In genomic region chr6:33208089-33208967, GRCh38 we compare ENCODE assay signal across 8 cellular contexts. TPM values are rescaled to one million over a fixed set of nuclear protein-coding genes. Genes with fewer than 3 reads are reported as not detected.
DNase-seq lines count a peak whose midpoint lies in the region; ATAC-seq and TF ChIP-seq lines count a peak whose summit lies in the region.

RING1 (plus strand) TSS chr6:33208500; CDS start chr6:33208823, 323 bp downstream.

- H3F3A ChIP-seq in SK-N-SH (replicated peaks; ENCODE audit: insufficient read depth), result peaks cover 20% of the 10 kb centered on the region

- CTCF ChIA-PET in SK-N-SH (lab: Yijun Ruan, JAX), result interaction anchor here (0.9 to 3.5 kb wide), 9 partner anchors 10 to 194 kb away, joined by 3 to 27 read pairs (median 4); no protein-coding TSS in a partner anchor
- CTCF ChIA-PET in activated naive CD4-positive, alpha-beta T cell treated with anti-CD3 and anti-CD28 coated beads for 36 hours (lab: Charles Lee), result interaction anchor here (0.6 to 2.6 kb wide), 8 partner anchors 10 to 223 kb away, joined by 3 to 13 read pairs (median 3); no protein-coding TSS in a partner anchor

- no peaks in the 10 kb centered on the region for H3K79me2 ChIP-seq in KMS-11 (ENCODE audit: insufficient read depth, low read depth)
- H3K79me2 ChIP-seq in SK-N-SH (ENCODE audit: insufficient read depth), result peaks cover 21% of the 10 kb centered on the region; the same call in 1 of the 2 replicates

- H3K4me2 ChIP-seq in KMS-11 (peak within 1 kb of the TSS; percentile 94), SK-N-SH (peak within 1 kb of the TSS; percentile 96), neuronal stem cell (ENCODE audit: insufficient read depth, low read length, poor library complexity, severe bottlenecking) (peak within 1 kb of the TSS; percentile 84)

- DNase-seq in Ammon's horn (ENCODE audit: low spot score) (peak; percentile 93), SK-N-SH (peak; percentile 96), neuronal stem cell (ENCODE audit: low spot score) (peak; percentile 78), stromal cell of bone marrow (ENCODE audit: low read depth) (peak; percentile 68)
- DNase-seq in activated naive CD4-positive, alpha-beta T cell treated with anti-CD3 and anti-CD28 coated beads for 36 hours, result peak; percentile 87

- no peaks in the 10 kb centered on the region for H3K9me3 Mint-ChIP-seq in activated naive CD4-positive, alpha-beta T cell treated with anti-CD3 and anti-CD28 coated beads for 36 hours

- peak within 1 kb of the TSS; percentile 95 for H2BK5ac ChIP-seq in neuronal stem cell (ENCODE audit: low read length)

- H3K79me1 ChIP-seq in neuronal stem cell (ENCODE audit: low read depth, low read length), result peaks cover 4% of the 10 kb centered on the region

- H3K4me3 Mint-ChIP-seq in activated naive CD4-positive, alpha-beta T cell treated with anti-CD3 and anti-CD28 coated beads for 36 hours, result peak within 1 kb of the TSS; percentile 90

- TF ChIP-seq CTCF in KMS-11 (conservative IDR thresholded peaks at IDR 0.05; ENCODE audit: low read depth, low read length), result no peak
- TF ChIP-seq CTCF in SK-N-SH (IDR thresholded peaks at IDR 0.05), result no peak
- peak in 2 of 4 experiments; percentile 20 to 26 for TF ChIP-seq CTCF in gastroesophageal sphincter (IDR thresholded peaks at IDR 0.05)

- WGBS in SK-N-SH (ENCODE audit: low lambda C conversion rate), result 0% methylated on average over 15 of the region's 86 CpGs
- 0 to 3% methylated on average over 3 to 6 of the region's 86 CpGs for WGBS in gastroesophageal sphincter (ENCODE audit: low coverage in 1 of 2), 2 donors
- no CpG with 5 or more reads among the region's 86 CpGs for whole genome bisulfite sequencing in neuronal stem cell (ENCODE audit: extremely low coverage in 2 of 2, insufficient read length in 2 of 2, insufficient replicate concordance in 1 of 2), 2 donors

- peaks cover 27% of the 10 kb centered on the region for H3K36me3 Mint-ChIP-seq in activated naive CD4-positive, alpha-beta T cell treated with anti-CD3 and anti-CD28 coated beads for 36 hours (ENCODE audit: low read depth)

- intact Hi-C loops in activated naive CD4-positive, alpha-beta T cell treated with anti-CD3 and anti-CD28 coated beads for 36 hours (cut with micrococcal nuclease), result loop anchor here (5.0 to 10.0 kb wide), 4 partner anchors 184 to 1014 kb away; partner anchors contain the start of genes GPSM3, KIFC1, PBX2 and PSMB8

- peak within 1 kb of the TSS; percentile 52 for H4K8ac ChIP-seq in neuronal stem cell (ENCODE audit: low read depth, low read length)

- H2AFZ ChIP-seq in KMS-11 (ENCODE audit: low read depth) (peak within 1 kb of the TSS; percentile 83), SK-N-SH (ENCODE audit: low read depth) (peak within 1 kb of the TSS; percentile 86), neuronal stem cell (ENCODE audit: low read length) (peak within 1 kb of the TSS; percentile 74)

- H4K91ac ChIP-seq in neuronal stem cell (ENCODE audit: low read depth, low read length, poor library complexity), result peak within 1 kb of the TSS; percentile 82

- ATAC-seq in GM19035 (IDR thresholded peaks at IDR 0.05; ENCODE audit: unreplicated experiment) (peak; percentile 47), gastroesophageal sphincter (peak; percentile 81)

- TF ChIP-seq EP300 in SK-N-SH (IDR thresholded peaks at IDR 0.05; ENCODE audit: borderline replicate concordance in 1 of 2, low read depth in 1 of 2, low read length in 1 of 2) (no peak), gastroesophageal sphincter (IDR thresholded peaks at IDR 0.05) (no peak)

- peaks cover 8% of the 10 kb centered on the region for H3K27me3 Mint-ChIP-seq in activated naive CD4-positive, alpha-beta T cell treated with anti-CD3 and anti-CD28 coated beads for 36 hours (ENCODE audit: low read depth)

- H3K9me2 ChIP-seq in SK-N-SH, result no peaks in the 10 kb centered on the region

- H3K9me3 ChIP-seq in SK-N-SH (no peaks in the 10 kb centered on the region), gastroesophageal sphincter (no peaks in the 10 kb centered on the region), neuronal stem cell (replicated peaks in 1 of 2; ENCODE audit: control insufficient read depth in 2 of 2, insufficient read depth in 1 of 2, low read depth in 1 of 2, low read length in 2 of 2) (no peaks in the 10 kb centered on the region)

- H3K9ac ChIP-seq in KMS-11 (peak within 1 kb of the TSS; percentile 87), SK-N-SH (peak within 1 kb of the TSS; percentile 95), neuronal stem cell (ENCODE audit: low read depth, low read length, poor library complexity) (peak within 1 kb of the TSS; percentile 94)

- POLR2A ChIA-PET in SK-N-SH (lab: Yijun Ruan, JAX), result interaction anchor here (0.6 to 2.4 kb wide), 7 partner anchors 9 to 1013 kb away, joined by 3 to 18 read pairs (median 5); partner anchors contain the start of genes B3GALT4, RGL2, RPS18 and VPS52

- peak within 1 kb of the TSS; percentile 93 for H2BK120ac ChIP-seq in neuronal stem cell (ENCODE audit: low read depth, low read length)

- H3K27me3 ChIP-seq in KMS-11 (ENCODE audit: insufficient read depth, low read depth) (no peaks in the 10 kb centered on the region), SK-N-SH (ENCODE audit: insufficient read depth) (no peaks in the 10 kb centered on the region), gastroesophageal sphincter (no peaks in the 10 kb centered on the region), neuronal stem cell (ENCODE audit: control insufficient read depth in 3 of 3, insufficient read depth in 3 of 3, low read depth in 1 of 3, low read length in 3 of 3) (no peaks in the 10 kb centered on the region)

- peak within 1 kb of the TSS; percentile 95 for H2BK12ac ChIP-seq in neuronal stem cell (ENCODE audit: low read length)

- no peak for TF ChIP-seq RAD21 in SK-N-SH (IDR thresholded peaks at IDR 0.05; ENCODE audit: low read length)

- H4K20me1 ChIP-seq in KMS-11 (ENCODE audit: insufficient read depth), result no peaks in the 10 kb centered on the region
- no peaks in the 10 kb centered on the region for H4K20me1 ChIP-seq in SK-N-SH (ENCODE audit: insufficient read depth)

- peak within 1 kb of the TSS; percentile 93 for H2BK15ac ChIP-seq in neuronal stem cell (ENCODE audit: low read length)

- H3K36me3 ChIP-seq in KMS-11 (ENCODE audit: insufficient read depth) (no peaks in the 10 kb centered on the region), SK-N-SH (replicated peaks in 1 of 2; ENCODE audit: control insufficient read depth in 1 of 2, insufficient read depth in 2 of 2, low read length in 1 of 2) (peaks cover 11 to 24% of the 10 kb centered on the region in 2 experiments), gastroesophageal sphincter (peaks cover 0 to 35% of the 10 kb centered on the region in 2 donors), neuronal stem cell (replicated peaks in 1 of 2; ENCODE audit: control insufficient read depth in 2 of 2, insufficient read depth in 2 of 2, low read length in 2 of 2) (peaks cover 22 to 47% of the 10 kb centered on the region in 2 donors)

- peak within 1 kb of the TSS; percentile 92 for H3K27ac Mint-ChIP-seq in activated naive CD4-positive, alpha-beta T cell treated with anti-CD3 and anti-CD28 coated beads for 36 hours

- H3K4me1 Mint-ChIP-seq in activated naive CD4-positive, alpha-beta T cell treated with anti-CD3 and anti-CD28 coated beads for 36 hours (ENCODE audit: low read depth), result peaks cover 55% of the 10 kb centered on the region

- H3K4ac ChIP-seq in neuronal stem cell (ENCODE audit: low read length), result peak within 1 kb of the TSS; percentile 80

- peak within 1 kb of the TSS; percentile 22 for H3K4me3 ChIP-seq in KMS-11 (IDR thresholded peaks at IDR 0.05; ENCODE audit: insufficient read depth, low read depth, low read length)
- peak within 1 kb of the TSS; percentile 90 to 94 for H3K4me3 ChIP-seq in SK-N-SH (ENCODE audit: low read depth in 2 of 2, low read length in 1 of 2)
- peak within 1 kb of the TSS; percentile 69 to 91 for H3K4me3 ChIP-seq in gastroesophageal sphincter
- peak within 1 kb of the TSS; percentile 80 to 98 for H3K4me3 ChIP-seq in neuronal stem cell (ENCODE audit: low read length in 2 of 2)

- H3K4me1 ChIP-seq in KMS-11 (ENCODE audit: low read depth, poor library complexity, severe bottlenecking) (peaks cover 26% of the 10 kb centered on the region), SK-N-SH (ENCODE audit: control insufficient read depth in 1 of 2, insufficient read depth in 2 of 2, low read depth in 1 of 2, low read length in 1 of 2) (peaks cover 20 to 42% of the 10 kb centered on the region in 2 experiments; a peak in 3 of 4 replicates), gastroesophageal sphincter (peaks cover 0 to 69% (median 22%) of the 10 kb centered on the region in 3 donors), neuronal stem cell (ENCODE audit: control insufficient read depth in 2 of 2, insufficient read depth in 1 of 2, low read depth in 1 of 2, low read length in 2 of 2) (peaks cover 29 to 52% of the 10 kb centered on the region in 2 donors)

- peak; percentile 98 to 99 for TF ChIP-seq POLR2A in gastroesophageal sphincter (IDR thresholded peaks at IDR 0.05)

- H3K18ac ChIP-seq in neuronal stem cell (ENCODE audit: low read length), result peak within 1 kb of the TSS; percentile 99

- H3K23ac ChIP-seq in neuronal stem cell (ENCODE audit: low read depth, low read length, poor library complexity), result peak within 1 kb of the TSS; percentile 99

- H3K27ac ChIP-seq in KMS-11 (peak within 1 kb of the TSS; percentile 78), SK-N-SH (ENCODE audit: low read depth in 2 of 2, low read length in 1 of 2) (peak within 1 kb of the TSS; percentile 88 to 91), gastroesophageal sphincter (peak within 1 kb of the TSS; percentile 75 to 98 (median 96)), neuronal stem cell (replicated peaks; ENCODE audit: low read length) (peak within 1 kb of the TSS; percentile 79)

- peak within 1 kb of the TSS; percentile 86 for H3K14ac ChIP-seq in neuronal stem cell (ENCODE audit: low read length)

- peak within 1 kb of the TSS; percentile 94 for H2AK5ac ChIP-seq in neuronal stem cell (ENCODE audit: low read depth, low read length)

TF ChIP-seq in SK-N-SH, 30 proteins besides CTCF, POLR2A, EP300 and RAD21 (continues in another document):
- TF ChIP-seq MXI1 (IDR thresholded peaks at IDR 0.05; ENCODE audit: low read depth, low read length), result peak; percentile 47; the same call in 1 of the 2 replicates
- no peak for TF ChIP-seq GATA2 (CRISPR knock-in tag; IDR thresholded peaks at IDR 0.05)
- no peak for TF ChIP-seq RXRA (IDR thresholded peaks at IDR 0.05; ENCODE audit: borderline replicate concordance, low read depth)
- no peak for TF ChIP-seq FOXM1 (IDR thresholded peaks at IDR 0.05; ENCODE audit: low read depth)
- no peak for TF ChIP-seq FOXJ3 (CRISPR knock-in tag; IDR thresholded peaks at IDR 0.05)
- 0 out of 2 replicates have a peak, but pooled peaks have one; percentile 16 for TF ChIP-seq RFX5 (IDR thresholded peaks at IDR 0.05; ENCODE audit: low read length)
- TF ChIP-seq JUND (IDR thresholded peaks at IDR 0.05), result no peak
- TF ChIP-seq RCOR1 (IDR thresholded peaks at IDR 0.05; ENCODE audit: low read length), result no peak

RNA-seq across cellular contexts. Expression of gene RING1, which starts in this region (rescaled TPM):
- polyA plus RNA-seq in SK-N-SH (2012; rRNA removed), result 55.1 and 61.3 TPM in 2 replicates
- polyA plus RNA-seq in SK-N-SH (2012; cell fraction: cytosol; rRNA removed), result 30.4 and 40.3 TPM in 2 replicates
- polyA plus RNA-seq in SK-N-SH (2012; cell fraction: nucleus; rRNA removed), result 158 and 191 TPM in 2 replicates
- total RNA-seq in activated naive CD4-positive, alpha-beta T cell treated with anti-CD3 and anti-CD28 coated beads for 36 hours, result 10 to 100 TPM; 17.1 to 18.2 TPM
- 10 to 100 TPM; 12.5 to 23.8 (median 17.7) TPM for total RNA-seq in gastroesophageal sphincter
- 47.3 TPM for polyA plus RNA-seq in neuronal stem cell (2013, experiment 1 of 2)
- polyA plus RNA-seq in neuronal stem cell (2013, experiment 2 of 2), result 47.9 TPM

Comparison
In these comparisons a context has a peak if more than half of its experiments do, and no peak if none do; other contexts are left out.
1. Peak in every context shown above with its lines: DNase-seq, ATAC-seq, H3K4me3 ChIP-seq and H3K27ac ChIP-seq.
2. H3K4me3 ChIP-seq: peak in every context shown above with its lines; median percentile 92 in SK-N-SH; 89 in neuronal stem cell; 80 in gastroesophageal sphincter; 22 in KMS-11.